16 cellular contexts compared by ENCODE assay signal in genomic region chr20:47790032-47790965, GRCh38. TPM values are rescaled to one million over a fixed set of nuclear protein-coding genes. Genes with fewer than 3 reads are reported as not detected.
DNase-seq lines count a peak whose midpoint lies in the region; ATAC-seq, FAIRE-seq and TF ChIP-seq lines count a peak whose summit lies in the region.
"Had no signal": no experiment of that assay in that cellular context is flagged by ENCODE, and none has a peak within 500 bp of the region (broad histone marks: within the 10 kb centered on the region; RNA-seq: fewer than 3 reads in every experiment).

No MANE protein-coding gene starts in this region.

- peak overlapping the region; percentile 98 for H3K27ac ChIP-seq in RWPE1

- CTCF ChIA-PET in RWPE1 (lab: Yijun Ruan, JAX) = interaction anchor here (0.7 kb wide), 1 partner anchor 434 kb away, joined by 4 read pairs; no protein-coding TSS in a partner anchor

- no peak for TF ChIP-seq CTCF in RWPE1 (conservative IDR thresholded peaks at IDR 0.05; ENCODE audit: low read depth)

- DNase-seq in GM03348 (ENCODE audit: low spot score) (peak; percentile 70), RWPE1 (ENCODE audit: low spot score) (peak; percentile 89), fibroblast of peridontal ligament (ENCODE audit: extremely low read depth) (peak; percentile 86), renal cortical epithelial cell (ENCODE audit: low read depth) (peak; percentile 60), GM12891 (ENCODE audit: insufficient read length, low spot score) (no peak), AG08396 (ENCODE audit: low spot score) (no peak)
- no peak for DNase-seq in activated effector memory CD4-positive, alpha-beta T cell treated with Interleukin-2 at 50 U/mL for 16 hours
- DNase-seq: amniotic stem cell, Calu3, endodermal cell, H7, natural killer cell had no signal

- TF ChIP-seq POLR2A in GM12891 (IDR thresholded peaks at IDR 0.05; ENCODE audit: low read depth, low read length) = no peak

- POLR2A ChIA-PET in RWPE1 (lab: Yijun Ruan, JAX; ENCODE audit: low non-redundant PET) = no interaction called here

- FAIRE-seq in GM12891 (lab: Jason Lieb, UNC) = no peak
- FAIRE-seq: GM12878, islet of Langerhans, TTC549 had no signal

- ATAC-seq in GM19455 (IDR thresholded peaks at IDR 0.05; ENCODE audit: unreplicated experiment) = no peak
- ATAC-seq: GM12878 had no signal

TF ChIP-seq in GM12891, 5 proteins besides CTCF, POLR2A, EP300 and RAD21:
- no peak for TF ChIP-seq POU2F2 (IDR thresholded peaks at IDR 0.05; ENCODE audit: low read depth, low read length)
TF ChIP-seq in GM12891: peak in this region for 0.

RNA-seq across cellular contexts. Expression of gene SULF2, which starts 5.0 kb away (rescaled TPM):
- 27.1 and 217 TPM in 2 replicates for total RNA-seq in renal cortical epithelial cell
- 3.1 TPM for polyA plus RNA-seq in GM12891 (2012; ENCODE audit: low read depth, missing spikeins)

Comparison
In these comparisons a context has a peak if more than half of its experiments do, and no peak if none do; other contexts are left out.
1. DNase-seq: peak in GM03348 (single experiment), RWPE1 (single experiment), fibroblast of peridontal ligament (single experiment) and renal cortical epithelial cell (single experiment); none in GM12891 (single experiment), AG08396 (single experiment) and activated effector memory CD4-positive, alpha-beta T cell treated with Interleukin-2 at 50 U/mL for 16 hours (single experiment).